8 cellular contexts compared by ENCODE assay signal in genomic region chr2:61470122-61470951, GRCh38. TPM values are rescaled to one million over a fixed set of nuclear protein-coding genes. Genes with fewer than 3 reads are reported as not detected.
DNase-seq lines count a peak whose midpoint lies in the region; ATAC-seq and TF ChIP-seq lines count a peak whose summit lies in the region.

No MANE protein-coding gene starts in this region.

- peak overlapping the region; percentile 100 for H3K4me3 Mint-ChIP-seq in Caco-2 (ENCODE audit: unreplicated experiment)

- POLR2A ChIA-PET in Caco-2 (lab: Charles Lee): no interaction called here

- CTCF ChIA-PET in Caco-2 (lab: Charles Lee): no interaction called here

- TF ChIP-seq CTCF in Caco-2 (IDR thresholded peaks at IDR 0.05; ENCODE audit: insufficient read depth in 1 of 2, low read depth in 1 of 2, low read length in 1 of 2, severe bottlenecking in 1 of 2, unreplicated experiment in 1 of 2): no peak
- TF ChIP-seq CTCF in omental fat pad (IDR thresholded peaks at IDR 0.05): no peak
- TF ChIP-seq CTCF in suprapubic skin (IDR thresholded peaks at IDR 0.05): no peak

- BruUV-seq in Caco-2 (replicated peaks; lab: Mats Ljungman, UMichigan): no TSS peak

- peak; percentile 91 to 95 for DNase-seq in Caco-2
- DNase-seq in SJCRH30: peak; percentile 83 to 85
- peak; percentile 81 for DNase-seq in activated naive CD4-positive, alpha-beta T cell treated with Interleukin-2 at 50 U/mL for 16 hours
- peak; percentile 87 for DNase-seq in globus pallidus (ENCODE audit: low spot score)
- peak; percentile 84 for DNase-seq in omental fat pad (ENCODE audit: low spot score)
- DNase-seq in suprapubic skin (ENCODE audit: low spot score in 2 of 2): peak; percentile 93

- peak overlapping the region; percentile 100 for H3K27ac Mint-ChIP-seq in Caco-2 (ENCODE audit: unreplicated experiment)

- H3K4me1 ChIP-seq in Caco-2 (peaks cover 16% of the 10 kb centered on the region), SJCRH30 (no peaks in the 10 kb centered on the region), suprapubic skin (peaks cover 25% of the 10 kb centered on the region)

- TF ChIP-seq POLR2A in suprapubic skin (IDR thresholded peaks at IDR 0.05): no peak

- 0% methylated on average over 15 of the region's 94 CpGs for WGBS in suprapubic skin

- H3K27ac ChIP-seq in SJCRH30 (peak overlapping the region; percentile 36; the same call in 1 of the 2 replicates), suprapubic skin (peak overlapping the region; percentile 98)

- H3K9me3 ChIP-seq in Caco-2 (no peaks in the 10 kb centered on the region), SJCRH30 (replicated peaks) (no peaks in the 10 kb centered on the region), suprapubic skin (no peaks in the 10 kb centered on the region)

- H3K4me1 Mint-ChIP-seq in Caco-2 (ENCODE audit: low read depth, unreplicated experiment): peaks cover 9% of the 10 kb centered on the region

- H3K9me3 Mint-ChIP-seq in Caco-2 (ENCODE audit: unreplicated experiment): no peaks in the 10 kb centered on the region

- H3K27me3 Mint-ChIP-seq in Caco-2 (ENCODE audit: insufficient read depth, unreplicated experiment): no peaks in the 10 kb centered on the region

- TF ChIP-seq RAD21 in Ishikawa (IDR thresholded peaks at IDR 0.05; ENCODE audit: low read depth): no peak

- H3K27me3 ChIP-seq in Caco-2 (replicated peaks; ENCODE audit: control insufficient read depth, insufficient read depth, low read length) (no peaks in the 10 kb centered on the region), SJCRH30 (no peaks in the 10 kb centered on the region), suprapubic skin (no peaks in the 10 kb centered on the region)

- TF ChIP-seq EP300 in Ishikawa (IDR thresholded peaks at IDR 0.05; ENCODE audit: borderline replicate concordance) (no peak), suprapubic skin (IDR thresholded peaks at IDR 0.05) (no peak)

- H3K36me3 Mint-ChIP-seq in Caco-2 (ENCODE audit: insufficient read depth, unreplicated experiment): peaks cover 80% of the 10 kb centered on the region

- peak; percentile 22 for ATAC-seq in GM21447 (IDR thresholded peaks at IDR 0.05; ENCODE audit: unreplicated experiment)
- peak; percentile 81 for ATAC-seq in omental fat pad (ENCODE audit: low FRiP score)

- H3K36me3 ChIP-seq in Caco-2 (ENCODE audit: control insufficient read depth, insufficient read depth, low read length) (no peaks in the 10 kb centered on the region), SJCRH30 (peaks cover 12% of the 10 kb centered on the region), suprapubic skin (no peaks in the 10 kb centered on the region)

- intact Hi-C loops in Caco-2 (cut with micrococcal nuclease; ENCODE audit: unreplicated experiment): loop anchor here (2.0 to 10.0 kb wide), 2 partner anchors 44 to 186 kb away; no protein-coding TSS in a partner anchor

- H3K4me3 ChIP-seq in Caco-2 (ENCODE audit: low read depth, low read length) (peak overlapping the region; percentile 96), SJCRH30 (peak overlapping the region; percentile 88), suprapubic skin (peak overlapping the region; percentile 90)

TF ChIP-seq in Ishikawa, 13 proteins besides CTCF, POLR2A, EP300 and RAD21:
- TF ChIP-seq EGR1 (IDR thresholded peaks at IDR 0.05) (peak; percentile 45; the same call in 1 of the 2 replicates), REST (IDR thresholded peaks at IDR 0.05; ENCODE audit: low read depth) (no peak)

RNA-seq across cellular contexts. Expression of gene USP34, which starts 0.6 kb away (rescaled TPM):
- total RNA-seq in Caco-2 (2022) (100 and 101 TPM in 2 replicates), omental fat pad (100 to 1,000 TPM; 124 to 147 (median 135) TPM), suprapubic skin (100 to 1,000 TPM in 2 of 4 donors, 10 to 100 TPM in 2; 94.5 to 242 (median 111) TPM)
- 112 and 133 TPM in 2 replicates for total RNA-seq in SJCRH30 (2014; rRNA removed; shearing (Covaris generic))

Comparison
In these comparisons a context has a peak if more than half of its experiments do, and no peak if none do; other contexts are left out.
1. Peak in every context shown above with its lines: DNase-seq, ATAC-seq, H3K4me3 ChIP-seq and H3K27ac ChIP-seq.